1 cellular context compared by ENCODE assay signal in genomic region chr6:110447761-110448160, GRCh38.
TF ChIP-seq lines count a peak whose summit lies in the region.

No MANE protein-coding gene starts in this region.

TF ChIP-seq in HEK293, 187 proteins besides CTCF, POLR2A, EP300 and RAD21:
- TF ChIP-seq ZNF18 (tag by site-specific recombination; IDR thresholded peaks at IDR 0.05) (no peak), ZNF10 (tag by site-specific recombination; IDR thresholded peaks at IDR 0.05) (peak; percentile 74; the same call in 1 of the 2 replicates)
TF ChIP-seq in HEK293: peak in this region for 1.
